1 cellular context compared by ENCODE assay signal in genomic region chr2:119241205-119241532, GRCh38.
TF ChIP-seq lines count a peak whose summit lies in the region.

No MANE protein-coding gene starts in this region.

TF ChIP-seq in GM23338, 12 proteins besides CTCF, POLR2A, EP300 and RAD21 (continued from another document):
- no peak for TF ChIP-seq ZNF462 (CRISPR knock-in tag; IDR thresholded peaks at IDR 0.05)
- TF ChIP-seq STAT1 (IDR thresholded peaks at IDR 0.05; ENCODE audit: unreplicated experiment) = no peak
- TF ChIP-seq ETS1 (IDR thresholded peaks at IDR 0.05) = no peak
- no peak for TF ChIP-seq ZNF114 (CRISPR knock-in tag; IDR thresholded peaks at IDR 0.05)
- TF ChIP-seq NANOG (IDR thresholded peaks at IDR 0.05; ENCODE audit: borderline replicate concordance) = no peak
